In the genomic region with DNA sequence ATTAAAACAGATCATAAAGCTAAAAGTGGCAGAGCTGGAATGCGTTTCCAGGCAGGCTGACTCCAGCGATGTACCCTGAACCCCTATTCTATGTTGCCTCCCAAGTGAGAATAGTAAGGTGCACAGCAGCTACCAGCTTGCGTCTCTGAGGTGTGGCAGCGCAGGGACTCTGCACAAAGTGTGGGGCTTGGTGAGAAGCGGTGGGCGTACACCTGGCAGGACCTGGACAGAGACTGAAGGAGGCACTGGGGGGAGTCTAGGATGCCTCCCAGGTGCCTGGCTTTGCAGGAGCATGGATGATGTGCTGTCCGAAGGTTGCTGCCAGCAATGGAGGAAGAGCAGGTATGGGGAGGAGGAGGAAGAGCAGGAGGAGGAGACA, we compare ENCODE assay signal across 28 cellular contexts. TPM values are rescaled to one million over a fixed set of nuclear protein-coding genes. Genes with fewer than 3 reads are reported as not detected.
A peak's percentile ranks its signal among the peaks of the same experiment; 100 is the strongest.
DNase-seq lines count a peak whose midpoint lies in the region; ATAC-seq lines count a peak whose summit lies in the region.
"Had no signal": no experiment of that assay in that cellular context is flagged by ENCODE, and none has a peak within 500 bp of the region (broad histone marks: within the 10 kb centered on the region; RNA-seq: fewer than 3 reads in every experiment).

No MANE protein-coding gene starts in this region.

- H3K27me3 ChIP-seq in mesenchymal stem cell (ENCODE audit: control insufficient read depth in 1 of 2, insufficient read depth in 1 of 2, low read length in 2 of 2): no peaks in the 10 kb centered on the region
- H3K27me3 ChIP-seq: BE2C, Peyer's patch had no signal

- H3K36me3 ChIP-seq in mesenchymal stem cell (ENCODE audit: control insufficient read depth in 1 of 2, insufficient read depth in 2 of 2, low read depth in 1 of 2, low read length in 2 of 2): peaks cover 60 to 84% of the 10 kb centered on the region in 2 experiments
- H3K36me3 ChIP-seq: BE2C had no signal

- no peak for DNase-seq in activated naive CD4-positive, alpha-beta T cell treated with anti-CD3 and anti-CD28 coated beads, Interleukin-2, amount 50 U/mL, for 72 hours (ENCODE audit: low spot score in 2 of 2)
- no peak for DNase-seq in activated naive CD4-positive, alpha-beta T cell (lab: John Stamatoyannopoulos, UW)
- DNase-seq in mesenchymal stem cell: no peak
- no peak for DNase-seq in substantia nigra (lab: John Stamatoyannopoulos, UW)
- DNase-seq in inferior parietal cortex (ENCODE audit: extremely low spot score): no peak
- no peak for DNase-seq in HT-29 (ENCODE audit: low spot score)
- DNase-seq in stimulated activated CD4-positive, alpha-beta T cell treated with anti-CD3 and anti-CD28 coated beads, Interleukin-12 subunit alpha, Interleukin-12 subunit beta, amount 100 ng/mL, for 4 hours: no peak
- DNase-seq: activated CD4-positive, alpha-beta T cell treated with anti-CD3 and anti-CD28 coated beads for 48 hours; BE2C; central memory CD4-positive, alpha-beta T cell; dermis blood vessel endothelial cell; GOT3; KBM-7; left ventricle myocardium superior; MM.1S; NCI-H1417; NCI-H345; NCI-H748 treated with DMSO at 0.1 percent for 48 hours; SIG-M5; stimulated activated naive CD4-positive, alpha-beta T cell treated with Interleukin-2 at 50 U/mL for 16 hours; SW 1271; T-helper 9 cell had no signal

- no peak overlapping the region for H4K91ac ChIP-seq in mesenchymal stem cell (ENCODE audit: low read length)

- H2BK120ac ChIP-seq in mesenchymal stem cell (ENCODE audit: low read depth, low read length): no peak overlapping the region

- no peak overlapping the region for H2AK5ac ChIP-seq in mesenchymal stem cell (ENCODE audit: low read length, severe bottlenecking)

- H3K4me1 Mint-ChIP-seq in activated T-helper 17 cell treated with anti-CD3 and anti-CD28 coated beads, Interleukin-2, amount 50 U/mL, for 72 hours: no peaks in the 10 kb centered on the region

- no peak overlapping the region for H2AFZ ChIP-seq in mesenchymal stem cell (ENCODE audit: low read depth, low read length)

- H2BK5ac ChIP-seq in mesenchymal stem cell (ENCODE audit: low read depth, low read length, poor library complexity, severe bottlenecking): no peak overlapping the region

- no peak overlapping the region for H3K18ac ChIP-seq in mesenchymal stem cell (ENCODE audit: low read depth in 1 of 2, low read length in 2 of 2)

- H4K8ac ChIP-seq in mesenchymal stem cell (ENCODE audit: low read length): no peak overlapping the region

- H3K4me1 ChIP-seq in mesenchymal stem cell (ENCODE audit: control insufficient read depth, insufficient read depth, low read depth, low read length): peaks cover 4% of the 10 kb centered on the region
- H3K4me1 ChIP-seq: A549, BE2C, Peyer's patch had no signal

- no peak overlapping the region for H3K14ac ChIP-seq in mesenchymal stem cell (ENCODE audit: low read length in 2 of 2)

- no peak overlapping the region for H2BK12ac ChIP-seq in mesenchymal stem cell (ENCODE audit: low read length in 2 of 2)

- H3K4ac ChIP-seq in mesenchymal stem cell (ENCODE audit: low read depth in 1 of 2, low read length in 2 of 2): no peak overlapping the region

- H3K27me3 Mint-ChIP-seq in activated T-helper 17 cell treated with anti-CD3 and anti-CD28 coated beads, Interleukin-2, amount 50 U/mL, for 72 hours: no peaks in the 10 kb centered on the region

- no peak overlapping the region for H3K9ac ChIP-seq in mesenchymal stem cell (ENCODE audit: low read length)

- ATAC-seq in activated naive CD4-positive, alpha-beta T cell treated with anti-CD3 and anti-CD28 coated beads, Interleukin-2, amount 50 U/mL, for 72 hours: no peak
- ATAC-seq in activated T-helper 17 cell treated with anti-CD3 and anti-CD28 coated beads, Interleukin-2, amount 50 U/mL, for 72 hours (replicated peaks): no peak
- ATAC-seq: A549, left ventricle myocardium superior, sciatic nerve had no signal

- H3K4me3 Mint-ChIP-seq in activated T-helper 17 cell treated with anti-CD3 and anti-CD28 coated beads, Interleukin-2, amount 50 U/mL, for 72 hours: no peak overlapping the region

- H3K4me3 ChIP-seq in mesenchymal stem cell (ENCODE audit: insufficient read depth in 1 of 2, low read depth in 1 of 2, low read length in 2 of 2): no peak overlapping the region
- H3K4me3 ChIP-seq: A549, Peyer's patch had no signal

- H3K27ac Mint-ChIP-seq in activated naive CD4-positive, alpha-beta T cell treated with anti-CD3 and anti-CD28 coated beads, Interleukin-2, amount 50 U/mL, for 72 hours: peak overlapping the region; percentile 52
- H3K27ac Mint-ChIP-seq in activated T-helper 17 cell treated with anti-CD3 and anti-CD28 coated beads, Interleukin-2, amount 50 U/mL, for 72 hours: peak overlapping the region; percentile 1
- H3K27ac Mint-ChIP-seq: activated T-helper 2 cell treated with anti-CD3 and anti-CD28 coated beads, Interferon-gamma antibody, Interleukin-2, Interleukin-4, amounts not matched to agents 10 μg/mL and 5 μg/mL and 100 μg/mL, durations not matched to agents 14 hours and 24 hours and 36 hours had no signal

- no peak overlapping the region for H3K4me2 ChIP-seq in mesenchymal stem cell (ENCODE audit: low read length, poor library complexity, severe bottlenecking)
- H3K4me2 ChIP-seq: A549 had no signal

- no peaks in the 10 kb centered on the region for H3K36me3 Mint-ChIP-seq in activated naive CD4-positive, alpha-beta T cell treated with anti-CD3 and anti-CD28 coated beads, Interleukin-2, amount 50 U/mL, for 72 hours
- no peaks in the 10 kb centered on the region for H3K36me3 Mint-ChIP-seq in activated T-helper 17 cell treated with anti-CD3 and anti-CD28 coated beads, Interleukin-2, amount 50 U/mL, for 72 hours (ENCODE audit: low read depth)

- WGBS in mesenchymal stem cell: 97% methylated on average over 7 of the region's 7 CpGs

- peaks cover 11% of the 10 kb centered on the region for H3K79me1 ChIP-seq in mesenchymal stem cell (replicated peaks; ENCODE audit: low read length, poor library complexity, severe bottlenecking)

- H3K27ac ChIP-seq in mesenchymal stem cell (ENCODE audit: low read length, poor library complexity, severe bottlenecking) (no peak overlapping the region), substantia nigra (ENCODE audit: low read depth, low read length, poor library complexity, severe bottlenecking) (peak overlapping the region; percentile 9)
- H3K27ac ChIP-seq: A549, Peyer's patch, VCaP had no signal

- no peak overlapping the region for H3K23ac ChIP-seq in mesenchymal stem cell (ENCODE audit: low read length in 2 of 2)

- H3K9me3 ChIP-seq in mesenchymal stem cell (ENCODE audit: control insufficient read depth, low read length): no peaks in the 10 kb centered on the region
- H3K9me3 ChIP-seq: A549, BE2C, Peyer's patch had no signal

- H3K9me3 Mint-ChIP-seq in activated naive CD4-positive, alpha-beta T cell treated with anti-CD3 and anti-CD28 coated beads, Interleukin-2, amount 50 U/mL, for 72 hours: no peaks in the 10 kb centered on the region
- no peaks in the 10 kb centered on the region for H3K9me3 Mint-ChIP-seq in activated T-helper 17 cell treated with anti-CD3 and anti-CD28 coated beads, Interleukin-2, amount 50 U/mL, for 72 hours
- H3K9me3 Mint-ChIP-seq: activated T-helper 2 cell treated with anti-CD3 and anti-CD28 coated beads, Interferon-gamma antibody, Interleukin-2, Interleukin-4, amounts not matched to agents 10 μg/mL and 5 μg/mL and 100 μg/mL, durations not matched to agents 14 hours and 24 hours and 36 hours had no signal

- H2BK15ac ChIP-seq in mesenchymal stem cell (ENCODE audit: low read depth, poor library complexity, severe bottlenecking): peak overlapping the region; percentile 37

RNA-seq across cellular contexts. Expression of gene AMPD3, which starts 42.9 kb away (rescaled TPM):
- total RNA-seq in activated naive CD4-positive, alpha-beta T cell treated with anti-CD3 and anti-CD28 coated beads, Interleukin-2, amount 50 U/mL, for 72 hours: 10 to 100 TPM; 41.9 to 50.5 TPM
- 100 to 1,000 TPM in 1 of 2 donors, 10 to 100 TPM in 1; 30.6 to 179 TPM for total RNA-seq in activated T-helper 17 cell treated with anti-CD3 and anti-CD28 coated beads, Interleukin-2, amount 50 U/mL, for 72 hours
- polyA plus RNA-seq in mesenchymal stem cell (2013, experiment 1 of 2): 19.4 TPM
- polyA plus RNA-seq in mesenchymal stem cell (2013, experiment 2 of 2): 19.7 TPM
- total RNA-seq in HT-29 (2014; rRNA removed; shearing (Covaris generic)): 6.3 and 10.4 TPM in 2 replicates

RNA-seq across cellular contexts. Expression of gene RNF141, which starts 43.0 kb away (rescaled TPM):
- 10 to 100 TPM in 1 of 2 donors, 1 to 10 TPM in 1; 9.1 to 12.2 TPM for total RNA-seq in activated naive CD4-positive, alpha-beta T cell treated with anti-CD3 and anti-CD28 coated beads, Interleukin-2, amount 50 U/mL, for 72 hours
- 1 to 10 TPM; 7.8 to 8.5 TPM for total RNA-seq in activated T-helper 17 cell treated with anti-CD3 and anti-CD28 coated beads, Interleukin-2, amount 50 U/mL, for 72 hours
- polyA plus RNA-seq in mesenchymal stem cell (2013, experiment 1 of 2): 22.6 TPM
- polyA plus RNA-seq in mesenchymal stem cell (2013, experiment 2 of 2): 23.1 TPM
- 10.1 and 11.7 TPM in 2 replicates for total RNA-seq in HT-29 (2014; rRNA removed; shearing (Covaris generic))
